Comparison of ENCODE assay signal across 8 cellular contexts in genomic region chr2:197452754-197453122, GRCh38. TPM values are rescaled to one million over a fixed set of nuclear protein-coding genes. Genes with fewer than 3 reads are reported as not detected.
A peak's percentile ranks its signal among the peaks of the same experiment; 100 is the strongest.
DNase-seq lines count a peak whose midpoint lies in the region; ATAC-seq and TF ChIP-seq lines count a peak whose summit lies in the region.

No MANE protein-coding gene starts in this region.

- no peak for TF ChIP-seq EP300 in sigmoid colon (IDR thresholded peaks at IDR 0.05)

- H3K27me3 ChIP-seq in sigmoid colon, result no peaks in the 10 kb centered on the region

- H3K4me3 ChIP-seq in fibroblast of the aortic adventitia (ENCODE audit: low read depth, low read length) (peak overlapping the region; percentile 74), sigmoid colon (peak overlapping the region; percentile 72 to 99 (median 93))

- WGBS in sigmoid colon, 2 donors, result 1 to 3% methylated on average over 11 of the region's 11 CpGs

- no peak for TF ChIP-seq CTCF in GM10266 (IDR thresholded peaks at IDR 0.05; ENCODE audit: control insufficient read depth, insufficient read depth, low read depth, missing control alignments)
- no peak for TF ChIP-seq CTCF in fibroblast of the aortic adventitia (IDR thresholded peaks at IDR 0.05; ENCODE audit: insufficient read depth, low read length)
- no peak for TF ChIP-seq CTCF in sigmoid colon (IDR thresholded peaks at IDR 0.05)

- DNase-seq in GM10266 (ENCODE audit: extremely low spot score), result peak; percentile 16
- no peak for DNase-seq in fibroblast of the aortic adventitia (ENCODE audit: low read depth)
- no peak for DNase-seq in sigmoid colon
- DNase-seq in NCI-H1092 treated with DMSO at 0.1 percent for 48 hours (lab: John Stamatoyannopoulos, UW), result no peak
- no peak for DNase-seq in stimulated activated naive CD4-positive, alpha-beta T cell treated with Interleukin-2 at 50 U/mL for 16 hours (lab: John Stamatoyannopoulos, UW)
- DNase-seq in NK-92 treated with Interleukin-12 subunit alpha and Interleukin-12 subunit beta, amount 100 ng/mL, for 24 hours (lab: John Stamatoyannopoulos, UW), result no peak
- no peak for DNase-seq in GM19238 (ENCODE audit: insufficient read length, low spot score)

- peak overlapping the region; percentile 95 to 100 (median 98) for H3K27ac ChIP-seq in sigmoid colon

- TF ChIP-seq POLR2A in sigmoid colon (IDR thresholded peaks at IDR 0.05), result no peak

- H3K9me3 ChIP-seq in sigmoid colon, result no peaks in the 10 kb centered on the region

- peaks cover 0 to 20% (median 18%) of the 10 kb centered on the region in 4 donors for H3K4me1 ChIP-seq in sigmoid colon

- intact Hi-C loops in sigmoid colon (cut with DNase I), result loop anchor here (1.0 to 10.0 kb wide), 4 partner anchors 18 to 252 kb away; partner anchors contain the start of genes HSPD1, MARS2 and MOB4

- peak; percentile 41 for ATAC-seq in SK-N-SH treated with all-trans-retinoic acid at 6 μM for 48 hours

- H3K36me3 ChIP-seq in sigmoid colon, result no peaks in the 10 kb centered on the region

TF ChIP-seq in SK-N-SH treated with all-trans-retinoic acid at 6 μM for 48 hours, 23 proteins besides CTCF, POLR2A, EP300 and RAD21:
- TF ChIP-seq OSR1 (CRISPR knock-in tag; IDR thresholded peaks at IDR 0.05), result no peak
- TF ChIP-seq ZFP3 (CRISPR knock-in tag; IDR thresholded peaks at IDR 0.05), result no peak
- TF ChIP-seq RARB (CRISPR knock-in tag; IDR thresholded peaks at IDR 0.05), result no peak
- TF ChIP-seq TOX (CRISPR knock-in tag; IDR thresholded peaks at IDR 0.05; ENCODE audit: borderline replicate concordance), result no peak
- TF ChIP-seq PATZ1 (CRISPR knock-in tag; IDR thresholded peaks at IDR 0.05; ENCODE audit: borderline replicate concordance), result no peak
- no peak for TF ChIP-seq ESRRG (CRISPR knock-in tag; IDR thresholded peaks at IDR 0.05)
- no peak for TF ChIP-seq ZFP30 (CRISPR knock-in tag; IDR thresholded peaks at IDR 0.05)

RNA-seq across cellular contexts. Expression of gene COQ10B, which starts 0.6 kb away (rescaled TPM):
- total RNA-seq in fibroblast of the aortic adventitia (ENCODE audit: low replicate concordance) (34.6 and 56.6 TPM in 2 replicates), sigmoid colon (10 to 100 TPM; 16.3 to 39.0 (median 33.0) TPM)
- 10 to 100 TPM; 15.1 to 77.9 (median 39.0) TPM for polyA plus RNA-seq in sigmoid colon

RNA-seq across cellular contexts. Expression of gene SF3B1, which starts 17.9 kb away (rescaled TPM):
- 243 and 314 TPM in 2 replicates for total RNA-seq in fibroblast of the aortic adventitia (ENCODE audit: low replicate concordance)
- total RNA-seq in sigmoid colon, result 100 to 1,000 TPM; 258 to 475 (median 332) TPM
- polyA plus RNA-seq in sigmoid colon, result 100 to 1,000 TPM in 1 of 3 donors, 10 to 100 TPM in 2; 61.5 to 122 (median 62.5) TPM

RNA-seq across cellular contexts. Expression of gene HSPD1, which starts 46.9 kb away (rescaled TPM):
- total RNA-seq in fibroblast of the aortic adventitia (ENCODE audit: low replicate concordance) (158 and 302 TPM in 2 replicates), sigmoid colon (100 to 1,000 TPM in 3 of 4 donors, 10 to 100 TPM in 1; 98.9 to 144 (median 114) TPM)
- polyA plus RNA-seq in sigmoid colon, result 100 to 1,000 TPM; 121 to 313 (median 177) TPM

RNA-seq across cellular contexts. Expression of gene HSPE1, which starts 47.4 kb away (rescaled TPM):
- total RNA-seq in fibroblast of the aortic adventitia (ENCODE audit: low replicate concordance), result 66.3 and 98.5 TPM in 2 replicates
- 100 to 1,000 TPM in 2 of 4 donors, 10 to 100 TPM in 2; 47.8 to 136 (median 106) TPM for total RNA-seq in sigmoid colon
- 100 to 1,000 TPM; 194 to 267 (median 217) TPM for polyA plus RNA-seq in sigmoid colon
